9 cellular contexts compared by ENCODE assay signal in genomic region chr13:59356607-59357006, GRCh38.
A peak's percentile ranks its signal among the peaks of the same experiment; 100 is the strongest.
DNase-seq lines count a peak whose midpoint lies in the region; ATAC-seq and TF ChIP-seq lines count a peak whose summit lies in the region.
"Had no signal": no experiment of that assay in that cellular context is flagged by ENCODE, and none has a peak within 500 bp of the region (broad histone marks: within the 10 kb centered on the region; RNA-seq: fewer than 3 reads in every experiment).

No MANE protein-coding gene starts in this region.

- H3K9me3 ChIP-seq in endodermal cell (ENCODE audit: control insufficient read depth, low read length), result no peaks in the 10 kb centered on the region

- peaks cover 16% of the 10 kb centered on the region for H3K4me1 ChIP-seq in endodermal cell (ENCODE audit: control insufficient read depth, insufficient read depth, low read length)

- TF ChIP-seq CTCF in endodermal cell (conservative IDR thresholded peaks at IDR 0.05) (no peak), nephron (IDR thresholded peaks at IDR 0.05; ENCODE audit: unreplicated experiment in 3 of 3) (no peak)

- no peaks in the 10 kb centered on the region for H3K36me3 ChIP-seq in endodermal cell (ENCODE audit: control insufficient read depth, insufficient read depth, low read length)

- ATAC-seq in activated CD8-positive, alpha-beta T cell treated with anti-CD3 and anti-CD28 coated beads, Interleukin-2, amount 10 ng/mL, durations not matched to agents 7 days and 5 days, result no peak
- no peak for ATAC-seq in HG03342 (IDR thresholded peaks at IDR 0.05; ENCODE audit: unreplicated experiment)

- H3K9ac ChIP-seq in endodermal cell (ENCODE audit: extremely low read depth, low read length, poor library complexity, severe bottlenecking), result no peak overlapping the region

- no peaks in the 10 kb centered on the region for H3K36me3 Mint-ChIP-seq in endodermal cell (ENCODE audit: low read depth)
- no peaks in the 10 kb centered on the region for H3K36me3 Mint-ChIP-seq in nephron (ENCODE audit: low read depth)
- no peaks in the 10 kb centered on the region for H3K36me3 Mint-ChIP-seq in activated CD8-positive, alpha-beta T cell treated with anti-CD3 and anti-CD28 coated beads, Interleukin-2, amount 10 ng/mL, durations not matched to agents 7 days and 5 days (ENCODE audit: low read depth)
- H3K36me3 Mint-ChIP-seq in activated T-helper 2 cell treated with anti-CD3 and anti-CD28 coated beads, Interferon-gamma antibody, Interleukin-2, Interleukin-4, amounts not matched to agents 10 μg/mL and 5 μg/mL and 100 μg/mL, durations not matched to agents 14 hours and 24 hours and 36 hours (ENCODE audit: low read depth), result no peaks in the 10 kb centered on the region

- POLR2A ChIA-PET in activated CD8-positive, alpha-beta T cell treated with anti-CD3 and anti-CD28 coated beads, Interleukin-2, amount 10 ng/mL, durations not matched to agents 7 days and 5 days (lab: Charles Lee), result no interaction called here

- H3K9me3 Mint-ChIP-seq in endodermal cell (no peaks in the 10 kb centered on the region), nephron (no peaks in the 10 kb centered on the region)
- H3K9me3 Mint-ChIP-seq in activated CD8-positive, alpha-beta T cell treated with anti-CD3 and anti-CD28 coated beads, Interleukin-2, amount 10 ng/mL, durations not matched to agents 7 days and 5 days (ENCODE audit: insufficient read depth), result no peaks in the 10 kb centered on the region
- H3K9me3 Mint-ChIP-seq in activated T-helper 2 cell treated with anti-CD3 and anti-CD28 coated beads, Interferon-gamma antibody, Interleukin-2, Interleukin-4, amounts not matched to agents 10 μg/mL and 5 μg/mL and 100 μg/mL, durations not matched to agents 14 hours and 24 hours and 36 hours, result no peaks in the 10 kb centered on the region

- DNase-seq in DMS 273 (lab: John Stamatoyannopoulos, UW; ENCODE audit: unreplicated experiment), result peak; percentile 81
- peak; percentile 77 to 88 for DNase-seq in NCI-H524 (lab: John Stamatoyannopoulos, UW)
- DNase-seq in endodermal cell, result no peak
- no peak for DNase-seq in activated CD8-positive, alpha-beta T cell treated with anti-CD3 and anti-CD28 coated beads, Interleukin-2, amount 10 ng/mL, durations not matched to agents 7 days and 5 days
- no peak for DNase-seq in activated T-helper 2 cell treated with anti-CD3 and anti-CD28 coated beads, Interferon-gamma antibody, Interleukin-2, Interleukin-4, amounts not matched to agents 10 μg/mL and 5 μg/mL and 100 μg/mL, durations not matched to agents 14 hours and 24 hours and 36 hours (ENCODE audit: low spot score)
- no peak for DNase-seq in GM19238 (ENCODE audit: insufficient read length, low spot score)
- DNase-seq: midbrain had no signal

- intact Hi-C loops in activated T-helper 2 cell treated with anti-CD3 and anti-CD28 coated beads, Interferon-gamma antibody, Interleukin-2, Interleukin-4, amounts not matched to agents 10 μg/mL and 5 μg/mL and 100 μg/mL, durations not matched to agents 14 hours and 24 hours and 36 hours (cut with micrococcal nuclease), result no loop called here

- WGBS in endodermal cell (ENCODE audit: insufficient coverage in 1 of 2, insufficient read length in 1 of 2), 2 experiments, result 90% methylated on average over 6 to 8 of the region's 8 CpGs

- H3K27me3 Mint-ChIP-seq in endodermal cell (ENCODE audit: insufficient read depth), result no peaks in the 10 kb centered on the region
- H3K27me3 Mint-ChIP-seq in nephron (ENCODE audit: low read depth), result no peaks in the 10 kb centered on the region
- no peaks in the 10 kb centered on the region for H3K27me3 Mint-ChIP-seq in activated CD8-positive, alpha-beta T cell treated with anti-CD3 and anti-CD28 coated beads, Interleukin-2, amount 10 ng/mL, durations not matched to agents 7 days and 5 days (ENCODE audit: low read depth)
- H3K27me3 Mint-ChIP-seq in activated T-helper 2 cell treated with anti-CD3 and anti-CD28 coated beads, Interferon-gamma antibody, Interleukin-2, Interleukin-4, amounts not matched to agents 10 μg/mL and 5 μg/mL and 100 μg/mL, durations not matched to agents 14 hours and 24 hours and 36 hours (ENCODE audit: low read depth), result no peaks in the 10 kb centered on the region

- H3K27ac ChIP-seq in endodermal cell (ENCODE audit: low read depth, low read length), result no peak overlapping the region

- peak overlapping the region; percentile 85 for H3K27ac Mint-ChIP-seq in endodermal cell
- H3K27ac Mint-ChIP-seq in nephron, result peak overlapping the region; percentile 75 to 98 (median 96)
- H3K27ac Mint-ChIP-seq in activated CD8-positive, alpha-beta T cell treated with anti-CD3 and anti-CD28 coated beads, Interleukin-2, amount 10 ng/mL, durations not matched to agents 7 days and 5 days, result no peak overlapping the region
- no peak overlapping the region for H3K27ac Mint-ChIP-seq in activated T-helper 2 cell treated with anti-CD3 and anti-CD28 coated beads, Interferon-gamma antibody, Interleukin-2, Interleukin-4, amounts not matched to agents 10 μg/mL and 5 μg/mL and 100 μg/mL, durations not matched to agents 14 hours and 24 hours and 36 hours

- no peak overlapping the region for H3K4me3 ChIP-seq in endodermal cell (ENCODE audit: low read length)

- CTCF ChIA-PET in activated CD8-positive, alpha-beta T cell treated with anti-CD3 and anti-CD28 coated beads, Interleukin-2, amount 10 ng/mL, durations not matched to agents 7 days and 5 days (lab: Charles Lee), result no interaction called here

- H3K4me3 Mint-ChIP-seq in endodermal cell (no peak overlapping the region), nephron (peak overlapping the region in 2 of 3 experiments; percentile 17 to 47)
- H3K4me3 Mint-ChIP-seq in activated CD8-positive, alpha-beta T cell treated with anti-CD3 and anti-CD28 coated beads, Interleukin-2, amount 10 ng/mL, durations not matched to agents 7 days and 5 days, result no peak overlapping the region
- H3K4me3 Mint-ChIP-seq in activated T-helper 2 cell treated with anti-CD3 and anti-CD28 coated beads, Interferon-gamma antibody, Interleukin-2, Interleukin-4, amounts not matched to agents 10 μg/mL and 5 μg/mL and 100 μg/mL, durations not matched to agents 14 hours and 24 hours and 36 hours (ENCODE audit: low read depth), result no peak overlapping the region

- peaks cover 62% of the 10 kb centered on the region for H3K4me1 Mint-ChIP-seq in endodermal cell
- peaks cover 64% of the 10 kb centered on the region for H3K4me1 Mint-ChIP-seq in nephron
- no peaks in the 10 kb centered on the region for H3K4me1 Mint-ChIP-seq in activated CD8-positive, alpha-beta T cell treated with anti-CD3 and anti-CD28 coated beads, Interleukin-2, amount 10 ng/mL, durations not matched to agents 7 days and 5 days (ENCODE audit: low read depth)
- H3K4me1 Mint-ChIP-seq in activated T-helper 2 cell treated with anti-CD3 and anti-CD28 coated beads, Interferon-gamma antibody, Interleukin-2, Interleukin-4, amounts not matched to agents 10 μg/mL and 5 μg/mL and 100 μg/mL, durations not matched to agents 14 hours and 24 hours and 36 hours (ENCODE audit: low read depth), result peaks cover 2% of the 10 kb centered on the region

- no peaks in the 10 kb centered on the region for H3K27me3 ChIP-seq in endodermal cell (ENCODE audit: control insufficient read depth, insufficient read depth, low read length, poor library complexity, severe bottlenecking)

Comparison
In these comparisons a context has a peak if more than half of its experiments do, and no peak if none do; other contexts are left out.
1. DNase-seq: peak in DMS 273 (single experiment) and NCI-H524 (2 of 2); none in endodermal cell (single experiment), activated CD8-positive, alpha-beta T cell treated with anti-CD3 and anti-CD28 coated beads, Interleukin-2, amount 10 ng/mL, durations not matched to agents 7 days and 5 days (single experiment), activated T-helper 2 cell treated with anti-CD3 and anti-CD28 coated beads, Interferon-gamma antibody, Interleukin-2, Interleukin-4, amounts not matched to agents 10 μg/mL and 5 μg/mL and 100 μg/mL, durations not matched to agents 14 hours and 24 hours and 36 hours (single experiment) and GM19238 (single experiment).
2. H3K27ac Mint-ChIP-seq: peak in endodermal cell (single experiment) and nephron (3 of 3); none in activated CD8-positive, alpha-beta T cell treated with anti-CD3 and anti-CD28 coated beads, Interleukin-2, amount 10 ng/mL, durations not matched to agents 7 days and 5 days (single experiment) and activated T-helper 2 cell treated with anti-CD3 and anti-CD28 coated beads, Interferon-gamma antibody, Interleukin-2, Interleukin-4, amounts not matched to agents 10 μg/mL and 5 μg/mL and 100 μg/mL, durations not matched to agents 14 hours and 24 hours and 36 hours (single experiment).
3. H3K4me3 Mint-ChIP-seq: peak in nephron (2 of 3); none in endodermal cell (single experiment), activated CD8-positive, alpha-beta T cell treated with anti-CD3 and anti-CD28 coated beads, Interleukin-2, amount 10 ng/mL, durations not matched to agents 7 days and 5 days (single experiment) and activated T-helper 2 cell treated with anti-CD3 and anti-CD28 coated beads, Interferon-gamma antibody, Interleukin-2, Interleukin-4, amounts not matched to agents 10 μg/mL and 5 μg/mL and 100 μg/mL, durations not matched to agents 14 hours and 24 hours and 36 hours (single experiment).